In genomic region chr2:209525834-209526281, GRCh38 we compare ENCODE assay signal across 8 cellular contexts.
A peak's percentile ranks its signal among the peaks of the same experiment; 100 is the strongest.
DNase-seq lines count a peak whose midpoint lies in the region; ATAC-seq and TF ChIP-seq lines count a peak whose summit lies in the region.

No MANE protein-coding gene starts in this region.

- H3K4me3 ChIP-seq in dorsolateral prefrontal cortex (peak overlapping the region in 26 of 59 donors; percentile 4 to 41 (median 24)), GM23338 (no peak overlapping the region)

- peaks cover 1% of the 10 kb centered on the region for H3K4me1 ChIP-seq in GM23338 (ENCODE audit: insufficient read depth)

- peak overlapping the region in 46 of 59 donors; percentile 3 to 78 (median 51) for H3K27ac ChIP-seq in dorsolateral prefrontal cortex
- H3K27ac ChIP-seq in GM23338 (ENCODE audit: low read depth) = no peak overlapping the region

- CTCF ChIA-PET in T-cell (lab: Charles Lee) = no interaction called here

- ATAC-seq in GM18907 (IDR thresholded peaks at IDR 0.05; ENCODE audit: unreplicated experiment) (peak; percentile 40), sciatic nerve (peak; percentile 71), GM23338 (no peak), T-cell (replicated peaks in 1 of 4) (no peak)
- no peak for ATAC-seq in activated naive CD4-positive, alpha-beta T cell treated with anti-CD3 and anti-CD28 coated beads, Interleukin-2, amount 50 U/mL, for 72 hours

- H3K4me2 ChIP-seq in GM23338 = no peak overlapping the region

- H3K9me2 ChIP-seq in GM23338 (ENCODE audit: insufficient read depth) = no peaks in the 10 kb centered on the region

- no peaks in the 10 kb centered on the region for H3K36me3 ChIP-seq in GM23338 (ENCODE audit: insufficient read depth)

- H3K27ac Mint-ChIP-seq in GM23338 (no peak overlapping the region), T-cell (peak overlapping the region in 1 of 2 donors; percentile 40)
- H3K27ac Mint-ChIP-seq in activated naive CD4-positive, alpha-beta T cell treated with anti-CD3 and anti-CD28 coated beads, Interleukin-2, amount 50 U/mL, for 72 hours = no peak overlapping the region

- no peak for TF ChIP-seq CTCF in dorsolateral prefrontal cortex (IDR thresholded peaks at IDR 0.05 in 54 of 56, conservative IDR thresholded peaks at IDR 0.05 in 2 of 56; ENCODE audit: low read depth in 1 of 56, partially characterized antibody in 56 of 56)
- TF ChIP-seq CTCF in GM23338 (conservative IDR thresholded peaks at IDR 0.05; ENCODE audit: low read depth in 2 of 2) = no peak

- H3K4me1 Mint-ChIP-seq in GM23338 (peaks cover 4% of the 10 kb centered on the region), T-cell (peaks cover 12 to 26% (median 15%) of the 10 kb centered on the region in 3 donors)

- H3K4me3 Mint-ChIP-seq in GM23338 = no peak overlapping the region
- H3K4me3 Mint-ChIP-seq in T-cell = peak overlapping the region in 1 of 3 donors; percentile 55

- H3K36me3 Mint-ChIP-seq in GM23338 (ENCODE audit: low read depth) = no peaks in the 10 kb centered on the region
- H3K36me3 Mint-ChIP-seq in activated naive CD4-positive, alpha-beta T cell treated with anti-CD3 and anti-CD28 coated beads, Interleukin-2, amount 50 U/mL, for 72 hours = no peaks in the 10 kb centered on the region
- no peaks in the 10 kb centered on the region for H3K36me3 Mint-ChIP-seq in T-cell

- H2AFZ ChIP-seq in GM23338 = no peak overlapping the region

- H3K27me3 Mint-ChIP-seq in GM23338 (ENCODE audit: insufficient read depth, low read depth, poor library complexity) (peaks cover 4% of the 10 kb centered on the region), T-cell (no peaks in the 10 kb centered on the region)

- POLR2A ChIA-PET in T-cell (lab: Charles Lee) = no interaction called here

- no peaks in the 10 kb centered on the region for H3K27me3 ChIP-seq in dorsolateral prefrontal cortex
- H3K27me3 ChIP-seq in GM23338 (ENCODE audit: insufficient read depth) = peaks cover 56% of the 10 kb centered on the region

- intact Hi-C loops in dorsolateral prefrontal cortex (cut with DNase I) (no loop called here), sciatic nerve (cut with DNase I) (no loop called here)

- DNase-seq in LHCN-M2 (ENCODE audit: low read depth) (peak; percentile 81), dorsolateral prefrontal cortex (no peak), sciatic nerve (ENCODE audit: low spot score) (no peak), GM23338 (ENCODE audit: low spot score) (no peak), GM19238 (ENCODE audit: insufficient read length, low spot score) (no peak), T-cell (no peak)
- no peak for DNase-seq in activated naive CD4-positive, alpha-beta T cell treated with anti-CD3 and anti-CD28 coated beads, Interleukin-2, amount 50 U/mL, for 72 hours (ENCODE audit: low spot score in 2 of 2)

- no peaks in the 10 kb centered on the region for H3K9me3 Mint-ChIP-seq in GM23338
- no peaks in the 10 kb centered on the region for H3K9me3 Mint-ChIP-seq in activated naive CD4-positive, alpha-beta T cell treated with anti-CD3 and anti-CD28 coated beads, Interleukin-2, amount 50 U/mL, for 72 hours
- no peaks in the 10 kb centered on the region for H3K9me3 Mint-ChIP-seq in T-cell

- H4K20me1 ChIP-seq in GM23338 (replicated peaks; ENCODE audit: insufficient read depth) = no peaks in the 10 kb centered on the region

- no peaks in the 10 kb centered on the region for H3K79me2 ChIP-seq in GM23338 (replicated peaks; ENCODE audit: insufficient read depth)

- no peaks in the 10 kb centered on the region for H3F3A ChIP-seq in GM23338 (replicated peaks; ENCODE audit: low read depth)

TF ChIP-seq in GM23338, 12 proteins besides CTCF, POLR2A, EP300 and RAD21 (continues in another document):
- TF ChIP-seq EZH2 (IDR thresholded peaks at IDR 0.05; ENCODE audit: low read depth, unreplicated experiment) = no peak
- TF ChIP-seq REST (IDR thresholded peaks at IDR 0.05; ENCODE audit: unreplicated experiment) = no peak
- TF ChIP-seq NANOG (IDR thresholded peaks at IDR 0.05; ENCODE audit: borderline replicate concordance) = no peak
- no peak for TF ChIP-seq EZH2phosphoT487 (IDR thresholded peaks at IDR 0.05; ENCODE audit: unreplicated experiment)
- TF ChIP-seq ZNF331 (CRISPR knock-in tag; IDR thresholded peaks at IDR 0.05; ENCODE audit: low read depth) = no peak
- no peak for TF ChIP-seq ZNF462 (CRISPR knock-in tag; IDR thresholded peaks at IDR 0.05)
- TF ChIP-seq JUNB (IDR thresholded peaks at IDR 0.05; ENCODE audit: unreplicated experiment) = no peak

Comparison
In these comparisons a context has a peak if more than half of its experiments do, and no peak if none do; other contexts are left out.
1. ATAC-seq: peak in GM18907 (single experiment) and sciatic nerve (single experiment); none in GM23338 (single experiment), activated naive CD4-positive, alpha-beta T cell treated with anti-CD3 and anti-CD28 coated beads, Interleukin-2, amount 50 U/mL, for 72 hours (0 of 2) and T-cell (0 of 4).